In genomic region chr2:70498054-70498453, GRCh38 we compare ENCODE assay signal across 9 cellular contexts. TPM values are rescaled to one million over a fixed set of nuclear protein-coding genes. Genes with fewer than 3 reads are reported as not detected.
A peak's percentile ranks its signal among the peaks of the same experiment; 100 is the strongest.
DNase-seq lines count a peak whose midpoint lies in the region; ATAC-seq and TF ChIP-seq lines count a peak whose summit lies in the region.
"Had no signal": no experiment of that assay in that cellular context is flagged by ENCODE, and none has a peak within 500 bp of the region (broad histone marks: within the 10 kb centered on the region; RNA-seq: fewer than 3 reads in every experiment).

No MANE protein-coding gene starts in this region.

- H3K9me3 Mint-ChIP-seq in CD8-positive, alpha-beta T cell, result no peaks in the 10 kb centered on the region
- no peaks in the 10 kb centered on the region for H3K9me3 Mint-ChIP-seq in GM23338
- H3K9me3 Mint-ChIP-seq: central memory CD8-positive, alpha-beta T cell had no signal

- no peak for DNase-seq in CD8-positive, alpha-beta T cell
- DNase-seq in GM23338 (ENCODE audit: low spot score) (peak; percentile 72), SK-MEL-5 (ENCODE audit: low read depth, low spot score) (peak; percentile 41), iris pigment epithelial cell (ENCODE audit: low read depth) (peak; percentile 4), coronary artery (ENCODE audit: low spot score) (no peak), omental fat pad (ENCODE audit: low spot score) (no peak), UCSD-AML1 (lab: John Stamatoyannopoulos, UW; ENCODE audit: unreplicated experiment) (no peak), dorsolateral prefrontal cortex (no peak)

- H3K9me2 ChIP-seq in GM23338 (ENCODE audit: insufficient read depth), result 0 out of 2 replicates have a peak, but pooled peaks cover 6% of the 10 kb centered on the region

- H3K4me3 ChIP-seq in CD8-positive, alpha-beta T cell (ENCODE audit: low read depth, low read length), result no peak overlapping the region
- no peak overlapping the region for H3K4me3 ChIP-seq in GM23338
- no peak overlapping the region for H3K4me3 ChIP-seq in coronary artery
- no peak overlapping the region for H3K4me3 ChIP-seq in dorsolateral prefrontal cortex

- no peaks in the 10 kb centered on the region for H4K20me1 ChIP-seq in GM23338 (replicated peaks; ENCODE audit: insufficient read depth)

- peaks cover 10% of the 10 kb centered on the region for H3K27me3 Mint-ChIP-seq in CD8-positive, alpha-beta T cell (ENCODE audit: low read depth)
- H3K27me3 Mint-ChIP-seq in GM23338 (ENCODE audit: insufficient read depth, low read depth, poor library complexity), result peaks cover 3% of the 10 kb centered on the region

- H3K4me2 ChIP-seq in GM23338, result no peak overlapping the region

- in situ Hi-C loops in SK-MEL-5 (cut with HindIII; ENCODE audit: low pct_unique_long_range_greater_than_20kb, low sequenced_read_pairs), result no loop called here

- H3K4me1 ChIP-seq in CD8-positive, alpha-beta T cell (ENCODE audit: insufficient read depth, low read length), result no peaks in the 10 kb centered on the region
- peaks cover 8% of the 10 kb centered on the region for H3K4me1 ChIP-seq in GM23338 (ENCODE audit: insufficient read depth)

- no peak overlapping the region for H3K27ac Mint-ChIP-seq in CD8-positive, alpha-beta T cell
- no peak overlapping the region for H3K27ac Mint-ChIP-seq in GM23338

- no peak overlapping the region for H3K27ac ChIP-seq in CD8-positive, alpha-beta T cell (ENCODE audit: low read depth, low read length)
- H3K27ac ChIP-seq in GM23338 (ENCODE audit: low read depth) (no peak overlapping the region), coronary artery (no peak overlapping the region), dorsolateral prefrontal cortex (no peak overlapping the region)

- no peak for ATAC-seq in CD8-positive, alpha-beta T cell
- ATAC-seq in GM23338 (peak; percentile 96), omental fat pad (ENCODE audit: low FRiP score) (no peak)

- no peaks in the 10 kb centered on the region for H3K27me3 ChIP-seq in CD8-positive, alpha-beta T cell (ENCODE audit: insufficient read depth, low read length)
- H3K27me3 ChIP-seq in GM23338 (ENCODE audit: insufficient read depth) (no peaks in the 10 kb centered on the region), dorsolateral prefrontal cortex (peaks cover 0 to 5% (median 0%) of the 10 kb centered on the region in 45 donors)

- no peak overlapping the region for H3K4me3 Mint-ChIP-seq in CD8-positive, alpha-beta T cell
- no peak overlapping the region for H3K4me3 Mint-ChIP-seq in GM23338
- H3K4me3 Mint-ChIP-seq: central memory CD8-positive, alpha-beta T cell had no signal

- no peaks in the 10 kb centered on the region for H3K9me3 ChIP-seq in CD8-positive, alpha-beta T cell (ENCODE audit: low read length)

- no peaks in the 10 kb centered on the region for H3K36me3 ChIP-seq in CD8-positive, alpha-beta T cell (ENCODE audit: insufficient read depth, low read length)
- no peaks in the 10 kb centered on the region for H3K36me3 ChIP-seq in GM23338 (ENCODE audit: insufficient read depth)

- no peaks in the 10 kb centered on the region for H3K79me2 ChIP-seq in GM23338 (replicated peaks; ENCODE audit: insufficient read depth)

- no peaks in the 10 kb centered on the region for H3K4me1 Mint-ChIP-seq in CD8-positive, alpha-beta T cell (ENCODE audit: low read depth)
- H3K4me1 Mint-ChIP-seq in GM23338, result peaks cover 16% of the 10 kb centered on the region

- POLR2A ChIA-PET in CD8-positive, alpha-beta T cell (lab: Charles Lee), result no interaction called here

- no peak overlapping the region for H2AFZ ChIP-seq in GM23338

- TF ChIP-seq CTCF in CD8-positive, alpha-beta T cell (IDR thresholded peaks at IDR 0.05), result peak; percentile 29
- peak; percentile 11 to 50; a peak in 3 of 4 replicates for TF ChIP-seq CTCF in GM23338 (conservative IDR thresholded peaks at IDR 0.05; ENCODE audit: low read depth in 2 of 2)
- no peak for TF ChIP-seq CTCF in coronary artery (IDR thresholded peaks at IDR 0.05)
- no peak for TF ChIP-seq CTCF in omental fat pad (IDR thresholded peaks at IDR 0.05)
- peak in 4 of 56 donors; percentile 8 to 15 (median 12) for TF ChIP-seq CTCF in dorsolateral prefrontal cortex (IDR thresholded peaks at IDR 0.05 in 54 of 56, conservative IDR thresholded peaks at IDR 0.05 in 2 of 56; ENCODE audit: low read depth in 1 of 56, partially characterized antibody in 56 of 56)

- H3F3A ChIP-seq in GM23338 (replicated peaks; ENCODE audit: low read depth), result no peaks in the 10 kb centered on the region

- CTCF ChIA-PET in CD8-positive, alpha-beta T cell (lab: Charles Lee), result interaction anchor here (0.9 to 1.9 kb wide), 3 partner anchors 54 to 164 kb away, joined by 3 to 7 read pairs (median 3); no protein-coding TSS in a partner anchor

- H3K36me3 Mint-ChIP-seq in CD8-positive, alpha-beta T cell, result no peaks in the 10 kb centered on the region
- no peaks in the 10 kb centered on the region for H3K36me3 Mint-ChIP-seq in GM23338 (ENCODE audit: low read depth)

- intact Hi-C loops in CD8-positive, alpha-beta T cell (cut with DNase I, micrococcal nuclease), result no loop called here
- intact Hi-C loops in dorsolateral prefrontal cortex (cut with DNase I), result no loop called here

TF ChIP-seq in GM23338, 12 proteins besides CTCF, POLR2A, EP300 and RAD21 (continues in another document):
- no peak for TF ChIP-seq EZH2phosphoT487 (IDR thresholded peaks at IDR 0.05; ENCODE audit: unreplicated experiment)
- TF ChIP-seq REST (IDR thresholded peaks at IDR 0.05; ENCODE audit: unreplicated experiment), result no peak
- TF ChIP-seq ETS1 (IDR thresholded peaks at IDR 0.05), result no peak
- no peak for TF ChIP-seq EZH2 (IDR thresholded peaks at IDR 0.05; ENCODE audit: low read depth, unreplicated experiment)
- TF ChIP-seq ZNF331 (CRISPR knock-in tag; IDR thresholded peaks at IDR 0.05; ENCODE audit: low read depth), result no peak

RNA-seq across cellular contexts. Expression of gene TGFA, which starts 55.6 kb away (rescaled TPM):
- total RNA-seq in CD8-positive, alpha-beta T cell, result 1 to 10 TPM in 1 of 2 experiments, under 1 TPM in 1; 0.58 to 1.0 TPM
- 2.6 and 6.5 TPM in 2 replicates for total RNA-seq in GM23338 (2014; rRNA removed; shearing (Covaris generic))
- 1.1 and 1.4 TPM in 2 replicates for polyA plus RNA-seq in GM23338 (2016; fragmentation: Nextera tagmentation; extraction: Ambion mirVana)
- 2.1 and 2.4 TPM in 2 replicates for total RNA-seq in SK-MEL-5 (2014; rRNA removed; shearing (Covaris generic))
- polyA plus RNA-seq in SK-MEL-5 (2015; cell fraction: cytosol; rRNA removed), result 7.3 and 12.9 TPM in 2 replicates
- 1.9 and 6.9 TPM in 2 replicates for polyA plus RNA-seq in SK-MEL-5 (2015; cell fraction: nucleus; rRNA removed)
- total RNA-seq in omental fat pad (1 to 10 TPM; 1.2 to 4.3 (median 1.9) TPM), dorsolateral prefrontal cortex (10 to 100 TPM in 79 of 120 experiments, 1 to 10 TPM in 41; 4.2 to 47.1 (median 12.5) TPM)

Comparison
In these comparisons a context has a peak if more than half of its experiments do, and no peak if none do; other contexts are left out.
1. DNase-seq: peak in GM23338 (single experiment), SK-MEL-5 (single experiment) and iris pigment epithelial cell (single experiment); none in CD8-positive, alpha-beta T cell (0 of 7), coronary artery (single experiment), omental fat pad (single experiment), UCSD-AML1 (single experiment) and dorsolateral prefrontal cortex (0 of 10).
2. CTCF ChIP-seq: peak in CD8-positive, alpha-beta T cell (single experiment) and GM23338 (2 of 2); none in coronary artery (single experiment) and omental fat pad (0 of 3).